ENCODE assay signal across 15 cellular contexts in genomic region chr17:79053251-79053925, GRCh38. TPM values are rescaled to one million over a fixed set of nuclear protein-coding genes. Genes with fewer than 3 reads are reported as not detected.
DNase-seq lines count a peak whose midpoint lies in the region; ATAC-seq and TF ChIP-seq lines count a peak whose summit lies in the region.
"Had no signal": no experiment of that assay in that cellular context is flagged by ENCODE, and none has a peak within 500 bp of the region (broad histone marks: within the 10 kb centered on the region; RNA-seq: fewer than 3 reads in every experiment).

No MANE protein-coding gene starts in this region.

- DNase-seq in NCI-H82 (lab: John Stamatoyannopoulos, UW) (peak; percentile 27), NCI-H82 treated with DMSO at 0.1 percent for 48 hours (lab: John Stamatoyannopoulos, UW; ENCODE audit: unreplicated experiment) (no peak), LHCN-M2 (ENCODE audit: low read depth) (peak; percentile 58), epithelial cell of esophagus (ENCODE audit: low read depth) (peak; percentile 17), pulmonary artery endothelial cell (ENCODE audit: low read depth, low spot score) (peak; percentile 15), NCI-H1092 treated with DMSO at 0.1 percent for 48 hours (lab: John Stamatoyannopoulos, UW) (no peak)
- DNase-seq: activated CD4-positive, CD25-positive, alpha-beta regulatory T cell treated with anti-CD3 and anti-CD28 coated beads, Interleukin-2, amount 50 U/mL, for 72 hours; activated gamma-delta T cell treated with Interleukin-2 at 50 U/mL for 16 hours; brain microvascular endothelial cell; CD4-positive, alpha-beta memory T cell; H9; SHP77 had no signal

- no peak for TF ChIP-seq CTCF in epithelial cell of esophagus (IDR thresholded peaks at IDR 0.05; ENCODE audit: insufficient read depth, low read depth, low read length, missing control alignments)

- no peak for ATAC-seq in HG02884 (IDR thresholded peaks at IDR 0.05; ENCODE audit: unreplicated experiment)
- ATAC-seq in HG03439 (IDR thresholded peaks at IDR 0.05; ENCODE audit: unreplicated experiment): no peak

- H3K4me3 ChIP-seq in epithelial cell of esophagus (ENCODE audit: low read length): no peak overlapping the region
- H3K4me3 ChIP-seq: tibial nerve had no signal

RNA-seq across cellular contexts. Expression of gene ENGASE, which starts 21.2 kb away (rescaled TPM):
- total RNA-seq in LHCN-M2 (2014; rRNA removed) (7.6 and 11.7 TPM in 2 replicates), pulmonary artery endothelial cell (11.2 and 16.9 TPM in 2 replicates)
- polyA plus RNA-seq in LHCN-M2 (2012): 4.6 TPM

RNA-seq across cellular contexts. Expression of gene C1QTNF1, which starts 29.4 kb away (rescaled TPM):
- total RNA-seq in LHCN-M2 (2014; rRNA removed) (5.7 and 6.7 TPM in 2 replicates), pulmonary artery endothelial cell (10.7 and 20.2 TPM in 2 replicates)
- 3.9 TPM for polyA plus RNA-seq in LHCN-M2 (2012)
- total RNA-seq: CD4-positive, alpha-beta memory T cell had no signal
- polyA plus RNA-seq: CD4-positive, alpha-beta memory T cell had no signal

RNA-seq across cellular contexts. Expression of gene CANT1, which starts 43.8 kb away (rescaled TPM):
- total RNA-seq in LHCN-M2 (2014; rRNA removed) (75.5 and 77.2 TPM in 2 replicates), pulmonary artery endothelial cell (54.4 and 105 TPM in 2 replicates)
- polyA plus RNA-seq in LHCN-M2 (2012): 44.8 TPM

Comparison
In these comparisons a context has a peak if more than half of its experiments do, and no peak if none do; other contexts are left out.
1. DNase-seq: peak in NCI-H82 (single experiment), LHCN-M2 (single experiment), epithelial cell of esophagus (single experiment) and pulmonary artery endothelial cell (single experiment); none in NCI-H82 treated with DMSO at 0.1 percent for 48 hours (single experiment) and NCI-H1092 treated with DMSO at 0.1 percent for 48 hours (single experiment).